ENCODE assay signal across 25 cellular contexts in genomic region chr3:133393204-133393603, GRCh38. TPM values are rescaled to one million over a fixed set of nuclear protein-coding genes. Genes with fewer than 3 reads are reported as not detected.
DNase-seq lines count a peak whose midpoint lies in the region; ATAC-seq and TF ChIP-seq lines count a peak whose summit lies in the region.
"Had no signal": no experiment of that assay in that cellular context is flagged by ENCODE, and none has a peak within 500 bp of the region (broad histone marks: within the 10 kb centered on the region; RNA-seq: fewer than 3 reads in every experiment).

No MANE protein-coding gene starts in this region.

- no peak overlapping the region for H3K27ac Mint-ChIP-seq in MCF 10A (ENCODE audit: low read depth, unreplicated experiment)
- H3K27ac Mint-ChIP-seq: activated B cell treated with CpG ODN at 0.5 μM for 24 hours; activated CD4-positive, alpha-beta memory T cell treated with anti-CD3 and anti-CD28 coated beads for 36 hours; stimulated activated naive CD8-positive, alpha-beta T cell treated with anti-CD3 and anti-CD28 coated beads, Interleukin-15, Interleukin-2, amounts not matched to agents 100 ng/mL and 50 ng/mL, for 24 hours had no signal

- peaks cover 21% of the 10 kb centered on the region for H3K27me3 Mint-ChIP-seq in MCF 10A (ENCODE audit: insufficient read depth, unreplicated experiment)
- H3K27me3 Mint-ChIP-seq: activated CD4-positive, alpha-beta memory T cell treated with anti-CD3 and anti-CD28 coated beads for 36 hours; stimulated activated naive CD8-positive, alpha-beta T cell treated with anti-CD3 and anti-CD28 coated beads, Interleukin-15, Interleukin-2, amounts not matched to agents 100 ng/mL and 50 ng/mL, for 24 hours had no signal

- no peaks in the 10 kb centered on the region for H3K4me1 ChIP-seq in esophagus squamous epithelium
- H3K4me1 ChIP-seq: prostate gland, tibial nerve had no signal

- intact Hi-C loops in Right ventricle myocardium inferior (cut with DNase I): no loop called here
- intact Hi-C loops in cardiac septum (cut with DNase I): no loop called here
- intact Hi-C loops in MCF 10A (cut with micrococcal nuclease): no loop called here
- intact Hi-C loops in posterior vena cava (cut with DNase I): no loop called here
- intact Hi-C loops in esophagus squamous epithelium (cut with DNase I): no loop called here

- no peak overlapping the region for H3K27ac ChIP-seq in esophagus squamous epithelium
- H3K27ac ChIP-seq: adrenal gland, prostate gland, tibial nerve had no signal

- TF ChIP-seq POLR2A in esophagus squamous epithelium (IDR thresholded peaks at IDR 0.05): no peak

- H3K4me1 Mint-ChIP-seq in MCF 10A (ENCODE audit: insufficient read depth, unreplicated experiment): peaks cover 6% of the 10 kb centered on the region

- no peaks in the 10 kb centered on the region for H3K27me3 ChIP-seq in esophagus squamous epithelium
- H3K27me3 ChIP-seq: adrenal gland, gastrocnemius medialis, tibial nerve had no signal

- POLR2A ChIA-PET in MCF 10A (lab: Yijun Ruan, JAX): no interaction called here

- no TSS peak for BruUV-seq in MCF 10A (replicated peaks; lab: Mats Ljungman, UMichigan)

- ATAC-seq in Right ventricle myocardium inferior (peak; percentile 33), GM18867 (IDR thresholded peaks at IDR 0.05; ENCODE audit: unreplicated experiment) (no peak)
- ATAC-seq: left colon had no signal

- no peak overlapping the region for H3K4me3 Mint-ChIP-seq in MCF 10A (ENCODE audit: unreplicated experiment)
- H3K4me3 Mint-ChIP-seq: activated B cell treated with CpG ODN at 0.5 μM for 24 hours; activated CD4-positive, alpha-beta memory T cell treated with anti-CD3 and anti-CD28 coated beads for 36 hours; stimulated activated naive CD8-positive, alpha-beta T cell treated with anti-CD3 and anti-CD28 coated beads, Interleukin-15, Interleukin-2, amounts not matched to agents 100 ng/mL and 50 ng/mL, for 24 hours had no signal

- TF ChIP-seq CTCF in MCF 10A (IDR thresholded peaks at IDR 0.05; ENCODE audit: unreplicated experiment) (no peak), esophagus squamous epithelium (IDR thresholded peaks at IDR 0.05) (no peak)

- no peaks in the 10 kb centered on the region for H3K36me3 Mint-ChIP-seq in MCF 10A (ENCODE audit: insufficient read depth, unreplicated experiment)
- H3K36me3 Mint-ChIP-seq: activated CD4-positive, alpha-beta memory T cell treated with anti-CD3 and anti-CD28 coated beads for 36 hours had no signal

- no peaks in the 10 kb centered on the region for H3K36me3 ChIP-seq in esophagus squamous epithelium
- H3K36me3 ChIP-seq: gastrocnemius medialis, prostate gland, tibial nerve had no signal

- 50 to 82% methylated on average over 1 of the region's 1 CpG for WGBS in esophagus squamous epithelium, 2 donors

- H3K9me3 Mint-ChIP-seq in MCF 10A (ENCODE audit: unreplicated experiment): peaks cover 7% of the 10 kb centered on the region
- H3K9me3 Mint-ChIP-seq: activated CD4-positive, alpha-beta memory T cell treated with anti-CD3 and anti-CD28 coated beads for 36 hours had no signal

- peaks cover 0 to 7% (median 0%) of the 10 kb centered on the region in 3 donors for H3K9me3 ChIP-seq in esophagus squamous epithelium
- H3K9me3 ChIP-seq: adrenal gland, gastrocnemius medialis, prostate gland, tibial nerve had no signal

- H3K4me3 ChIP-seq in esophagus squamous epithelium: no peak overlapping the region
- H3K4me3 ChIP-seq: adrenal gland, gastrocnemius medialis, prostate gland, smooth muscle cell, tibial nerve had no signal

- CTCF ChIA-PET in MCF 10A (lab: Yijun Ruan, JAX): interaction anchor here (0.8 to 2.9 kb wide), 3 partner anchors 10 to 667 kb away, joined by 3 to 10 read pairs (median 4); no protein-coding TSS in a partner anchor

- no peak for DNase-seq in Right ventricle myocardium inferior (ENCODE audit: missing footprints)
- DNase-seq in cardiac septum (ENCODE audit: low spot score): no peak
- DNase-seq in NCI-H2029 (lab: John Stamatoyannopoulos, UW): peak; percentile 76
- peak; percentile 74 for DNase-seq in MCF 10A (ENCODE audit: unreplicated experiment)
- peak; percentile 35 for DNase-seq in mesenteric fat pad (ENCODE audit: low spot score)
- no peak for DNase-seq in posterior vena cava (ENCODE audit: low spot score)
- no peak for DNase-seq in esophagus squamous epithelium (lab: John Stamatoyannopoulos, UW)
- DNase-seq: ACHN; activated B cell treated with CpG ODN at 0.5 μM for 24 hours; activated CD4-positive, alpha-beta memory T cell treated with anti-CD3 and anti-CD28 coated beads for 36 hours; activated gamma-delta T cell; activated T-cell treated with anti-CD3 and anti-CD28 coated beads for 4 hours; adrenal gland; central memory CD4-positive, alpha-beta T cell; left colon; NCI-H1092; NCI-H524; SHP77 treated with DMSO at 0.1 percent for 48 hours; stimulated activated CD4-positive, alpha-beta T cell treated with anti-CD3 and anti-CD28 coated beads, Interleukin-4, amount 100 ng/mL, for 1 hour had no signal

RNA-seq across cellular contexts. Expression of gene BFSP2, which starts 6.7 kb away (rescaled TPM):
- not detected for total RNA-seq in Right ventricle myocardium inferior
- not detected for total RNA-seq in cardiac septum
- total RNA-seq in MCF 10A (2022): not detected in 2 replicates
- not detected for total RNA-seq in mesenteric fat pad
- total RNA-seq in posterior vena cava: not detected
- not detected for total RNA-seq in esophagus squamous epithelium
- total RNA-seq: activated CD4-positive, alpha-beta memory T cell treated with anti-CD3 and anti-CD28 coated beads for 36 hours; adrenal gland; gastrocnemius medialis; left colon; prostate gland; smooth muscle cell had no signal

Comparison
In these comparisons a context has a peak if more than half of its experiments do, and no peak if none do; other contexts are left out.
1. DNase-seq: peak in NCI-H2029 (single experiment), MCF 10A (single experiment) and mesenteric fat pad (single experiment); none in Right ventricle myocardium inferior (single experiment), cardiac septum (single experiment), posterior vena cava (single experiment) and esophagus squamous epithelium (single experiment).